Comparison of ENCODE assay signal across 9 cellular contexts in the genomic region with DNA sequence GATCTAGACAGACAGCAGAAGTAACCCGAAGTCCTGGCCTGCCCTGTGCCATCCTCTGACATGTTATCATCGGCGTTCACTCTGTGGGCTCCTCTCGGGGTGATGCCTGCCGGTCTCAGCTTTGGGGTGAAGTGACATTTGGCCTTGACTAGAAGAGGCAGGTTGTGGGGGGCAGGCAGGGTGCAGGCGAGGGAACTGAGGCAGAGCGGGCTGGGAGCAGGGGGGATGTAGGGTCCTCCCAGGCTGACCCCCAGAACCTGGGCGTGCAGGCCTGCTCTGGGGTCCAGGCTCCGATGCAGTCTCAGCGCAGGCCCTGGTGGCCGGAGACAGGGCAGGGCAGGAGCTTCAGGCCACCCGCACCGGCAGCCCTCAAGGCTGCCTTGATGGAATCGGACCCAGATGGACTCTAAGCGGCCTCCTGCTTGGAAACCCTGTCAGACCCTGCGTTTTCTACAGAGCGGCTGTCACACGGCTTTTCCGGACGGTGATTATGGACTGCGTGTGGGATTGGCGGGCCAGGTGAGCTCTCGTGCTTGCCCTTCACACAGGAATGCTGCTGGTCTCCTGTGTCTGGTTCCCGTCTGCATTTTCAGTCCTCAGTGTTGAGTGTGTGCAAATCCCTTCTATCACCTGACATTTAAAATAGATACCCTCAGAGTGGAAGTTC. TPM values are rescaled to one million over a fixed set of nuclear protein-coding genes. Genes with fewer than 3 reads are reported as not detected.
DNase-seq lines count a peak whose midpoint lies in the region; ATAC-seq, FAIRE-seq and TF ChIP-seq lines count a peak whose summit lies in the region.
"Had no signal": no experiment of that assay in that cellular context is flagged by ENCODE, and none has a peak within 500 bp of the region (broad histone marks: within the 10 kb centered on the region; RNA-seq: fewer than 3 reads in every experiment).

No MANE protein-coding gene starts in this region.

- CTCF ChIA-PET in A549 (lab: Yijun Ruan, JAX) = interaction anchor here (1.4 kb wide), 1 partner anchor 77 kb away, joined by 7 read pairs; no protein-coding TSS in a partner anchor

- H3K4me1 Mint-ChIP-seq in activated T-cell treated with anti-CD3 and anti-CD28 coated beads, Interleukin-2, amount 50 U/mL, for 72 hours (ENCODE audit: low read depth) = peaks cover 11% of the 10 kb centered on the region

- H3K79me2 ChIP-seq in osteoblast (ENCODE audit: insufficient read depth, low read length) (no peaks in the 10 kb centered on the region), Karpas-422 (ENCODE audit: low read length) (no peaks in the 10 kb centered on the region)

- H3K4me3 Mint-ChIP-seq in activated T-cell treated with anti-CD3 and anti-CD28 coated beads, Interleukin-2, amount 50 U/mL, for 72 hours = no peak overlapping the region

- peaks cover 20% of the 10 kb centered on the region for H3K27me3 Mint-ChIP-seq in activated T-cell treated with anti-CD3 and anti-CD28 coated beads, Interleukin-2, amount 50 U/mL, for 72 hours (ENCODE audit: low read depth)

- 93% methylated on average over 24 of the region's 24 CpGs for WGBS in A549 (ENCODE audit: missing lambda C conversion rate)

- peak overlapping the region; percentile 92 for H3K4me2 ChIP-seq in A549
- peak overlapping the region; percentile 88 for H3K4me2 ChIP-seq in osteoblast (ENCODE audit: insufficient read depth, low read length)
- no peak overlapping the region for H3K4me2 ChIP-seq in Karpas-422 (ENCODE audit: low read depth, low read length, poor library complexity, severe bottlenecking)

- DNase-seq in A549 (ENCODE audit: low read depth in 1 of 2, low spot score in 1 of 2) (no peak), SJSA1 (ENCODE audit: low read depth in 1 of 2, low spot score in 2 of 2) (no peak), fibroblast of villous mesenchyme (ENCODE audit: low read depth) (no peak), osteoblast (ENCODE audit: insufficient read length, low spot score, missing footprints) (peak; percentile 75), Karpas-422 (no peak), NCI-H2029 (lab: John Stamatoyannopoulos, UW) (no peak)
- no peak for DNase-seq in activated T-cell treated with anti-CD3 and anti-CD28 coated beads, Interleukin-2, amount 50 U/mL, for 72 hours
- DNase-seq: NCI-H1092 had no signal

- no peaks in the 10 kb centered on the region for H3K9me3 Mint-ChIP-seq in activated T-cell treated with anti-CD3 and anti-CD28 coated beads, Interleukin-2, amount 50 U/mL, for 72 hours

- H3K27ac ChIP-seq in A549 (peak overlapping the region; percentile 92 to 94), SJSA1 (no peak overlapping the region), osteoblast (ENCODE audit: low read depth, low read length) (peak overlapping the region; percentile 31), Karpas-422 (ENCODE audit: low read length) (no peak overlapping the region)

- no peak overlapping the region for H3K27ac Mint-ChIP-seq in activated T-cell treated with anti-CD3 and anti-CD28 coated beads, Interleukin-2, amount 50 U/mL, for 72 hours

- peak; percentile 7 to 8; a peak in 3 of 6 replicates for ATAC-seq in A549
- no peak for ATAC-seq in GM18517 (IDR thresholded peaks at IDR 0.05; ENCODE audit: unreplicated experiment)
- ATAC-seq in activated T-cell treated with anti-CD3 and anti-CD28 coated beads, Interleukin-2, amount 50 U/mL, for 72 hours (replicated peaks in 1 of 2) = no peak

- no peak for TF ChIP-seq EP300 in A549 (IDR thresholded peaks at IDR 0.05)

- no peak for FAIRE-seq in A549 (lab: Jason Lieb, UNC)

- H3K4me3 ChIP-seq in A549 (peak overlapping the region; percentile 51), SJSA1 (peak overlapping the region; percentile 35), fibroblast of villous mesenchyme (ENCODE audit: low read depth, low read length) (peak overlapping the region; percentile 61), osteoblast (ENCODE audit: insufficient read depth, low read length) (peak overlapping the region; percentile 73), Karpas-422 (ENCODE audit: low read length) (no peak overlapping the region)

- H2AFZ ChIP-seq in osteoblast (ENCODE audit: low read length) (peak overlapping the region; percentile 95), Karpas-422 (ENCODE audit: low read length) (no peak overlapping the region)

- H3K36me3 ChIP-seq in SJSA1 = no peaks in the 10 kb centered on the region
- no peaks in the 10 kb centered on the region for H3K36me3 ChIP-seq in osteoblast (ENCODE audit: insufficient read depth, low read length)
- H3K36me3 ChIP-seq in Karpas-422 (ENCODE audit: insufficient read depth, low read length) = no peaks in the 10 kb centered on the region

- H3K27me3 ChIP-seq in SJSA1 (replicated peaks) (no peaks in the 10 kb centered on the region), osteoblast (ENCODE audit: insufficient read depth, low read length) (no peaks in the 10 kb centered on the region), Karpas-422 (ENCODE audit: low read length) (no peaks in the 10 kb centered on the region)

- H3K36me3 Mint-ChIP-seq in activated T-cell treated with anti-CD3 and anti-CD28 coated beads, Interleukin-2, amount 50 U/mL, for 72 hours (ENCODE audit: insufficient read depth in 2 of 2) = no peaks in the 10 kb centered on the region

- H4K20me1 ChIP-seq in osteoblast (ENCODE audit: insufficient read depth, low read length) (no peaks in the 10 kb centered on the region), Karpas-422 (ENCODE audit: insufficient read depth, low read depth, low read length) (no peaks in the 10 kb centered on the region)

- TF ChIP-seq POLR2A in A549 (IDR thresholded peaks at IDR 0.05; ENCODE audit: low read length) = no peak

- H3K4me1 ChIP-seq in A549 (peaks cover 22% of the 10 kb centered on the region), SJSA1 (replicated peaks) (peaks cover 19% of the 10 kb centered on the region), osteoblast (ENCODE audit: insufficient read depth, low read length) (peaks cover 10% of the 10 kb centered on the region), Karpas-422 (ENCODE audit: low read length) (no peaks in the 10 kb centered on the region)

- TF ChIP-seq RAD21 in A549 (conservative IDR thresholded peaks at IDR 0.05 in 1 of 2, IDR thresholded peaks at IDR 0.05 in 1 of 2) = no peak

- TF ChIP-seq CTCF in A549 (IDR thresholded peaks at IDR 0.05) (no peak), fibroblast of villous mesenchyme (IDR thresholded peaks at IDR 0.05; ENCODE audit: insufficient read depth, low read depth, low read length) (no peak), osteoblast (IDR thresholded peaks at IDR 0.05; ENCODE audit: extremely low read depth, low read depth, low read length) (no peak)

- H3K9me3 ChIP-seq in A549 = no peaks in the 10 kb centered on the region
- H3K9me3 ChIP-seq in SJSA1 (replicated peaks) = no peaks in the 10 kb centered on the region
- H3K9me3 ChIP-seq in osteoblast (ENCODE audit: low read depth, low read length) = no peaks in the 10 kb centered on the region
- no peaks in the 10 kb centered on the region for H3K9me3 ChIP-seq in Karpas-422 (ENCODE audit: low read length)

- no peak overlapping the region for H3K9ac ChIP-seq in Karpas-422 (ENCODE audit: low read length)

- POLR2A ChIA-PET in A549 (lab: Yijun Ruan, JAX) = no interaction called here

- no peaks in the 10 kb centered on the region for H3K9me2 ChIP-seq in Karpas-422 (replicated peaks; ENCODE audit: insufficient read depth, low read length)

TF ChIP-seq in A549, 52 proteins besides CTCF, POLR2A, EP300 and RAD21:
- TF ChIP-seq, protein P1, sequence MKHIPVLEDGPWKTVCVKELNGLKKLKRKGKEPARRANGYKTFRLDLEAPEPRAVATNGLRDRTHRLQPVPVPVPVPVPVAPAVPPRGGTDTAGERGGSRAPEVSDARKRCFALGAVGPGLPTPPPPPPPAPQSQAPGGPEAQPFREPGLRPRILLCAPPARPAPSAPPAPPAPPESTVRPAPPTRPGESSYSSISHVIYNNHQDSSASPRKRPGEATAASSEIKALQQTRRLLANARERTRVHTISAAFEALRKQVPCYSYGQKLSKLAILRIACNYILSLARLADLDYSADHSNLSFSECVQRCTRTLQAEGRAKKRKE (CRISPR knock-in tag; IDR thresholded peaks at IDR 0.05; ENCODE audit: low read depth) = no peak
- no peak for TF ChIP-seq SREBF2 (IDR thresholded peaks at IDR 0.05)
- no peak for TF ChIP-seq EHMT2 (IDR thresholded peaks at IDR 0.05; ENCODE audit: low read depth)
- TF ChIP-seq ZC3H11A (IDR thresholded peaks at IDR 0.05) = no peak
- no peak for TF ChIP-seq CBX8 (IDR thresholded peaks at IDR 0.05)
- TF ChIP-seq NPAS2 (CRISPR knock-in tag; IDR thresholded peaks at IDR 0.05; ENCODE audit: borderline replicate concordance) = no peak
- no peak for TF ChIP-seq ZFP36 (IDR thresholded peaks at IDR 0.05; ENCODE audit: borderline replicate concordance, partially characterized antibody)
- no peak for TF ChIP-seq FOXS1 (CRISPR knock-in tag; IDR thresholded peaks at IDR 0.05)
- TF ChIP-seq RCOR1 (IDR thresholded peaks at IDR 0.05; ENCODE audit: low read depth, low read length) = no peak
- no peak for TF ChIP-seq NFE2L2 (conservative IDR thresholded peaks at IDR 0.05; ENCODE audit: low read length)
- no peak for TF ChIP-seq RARB (CRISPR knock-in tag; IDR thresholded peaks at IDR 0.05)
- no peak for TF ChIP-seq ZSCAN20 (CRISPR knock-in tag; IDR thresholded peaks at IDR 0.05)
- TF ChIP-seq ZNF302 (CRISPR knock-in tag; IDR thresholded peaks at IDR 0.05) = no peak
- TF ChIP-seq KDM5A (IDR thresholded peaks at IDR 0.05) = no peak
- TF ChIP-seq ESRRA (IDR thresholded peaks at IDR 0.05; ENCODE audit: borderline replicate concordance, low read length) = no peak
- TF ChIP-seq, protein P2, sequence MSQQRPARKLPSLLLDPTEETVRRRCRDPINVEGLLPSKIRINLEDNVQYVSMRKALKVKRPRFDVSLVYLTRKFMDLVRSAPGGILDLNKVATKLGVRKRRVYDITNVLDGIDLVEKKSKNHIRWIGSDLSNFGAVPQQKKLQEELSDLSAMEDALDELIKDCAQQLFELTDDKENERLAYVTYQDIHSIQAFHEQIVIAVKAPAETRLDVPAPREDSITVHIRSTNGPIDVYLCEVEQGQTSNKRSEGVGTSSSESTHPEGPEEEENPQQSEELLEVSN (IDR thresholded peaks at IDR 0.05; ENCODE audit: borderline replicate concordance, low read depth) = no peak
- no peak for TF ChIP-seq TP53 (CRISPR knock-in tag; IDR thresholded peaks at IDR 0.05)

RNA-seq across cellular contexts. Expression of a gene that starts 0.8 kb away (rescaled TPM):
- polyA plus RNA-seq in A549 (2011; rRNA removed) = 3.1 and 4.1 TPM in 2 replicates
- 2.6 and 2.9 TPM in 2 replicates for polyA plus RNA-seq in A549 (2012; cell fraction: cytosol; rRNA removed)
- 9.5 and 11.1 TPM in 2 replicates for polyA plus RNA-seq in A549 (2012; cell fraction: nucleus; rRNA removed)
- 3.1 to 4.1 TPM (median 3.8 TPM) in 3 replicates for polyA plus RNA-seq in A549 (2017; fragmentation: RNase III; extraction: RNeasy Plus Mini Kit Qiagen cat#74134 plus additional on column Dnase treatment)
- 1.2 and 1.7 TPM in 2 replicates for polyA minus RNA-seq in A549 (2011; rRNA and poly(A)+ RNA removed)
- 0.16 and 0.75 TPM in 2 replicates for total RNA-seq in SJSA1 (2014; rRNA removed; shearing (Covaris generic))
- total RNA-seq in fibroblast of villous mesenchyme = under 0.01 and 0.43 TPM in 2 replicates
- 0.29 and 0.36 TPM in 2 replicates for total RNA-seq in osteoblast
- 0.07 TPM in 1 of 2 replicates, not detected in the other for total RNA-seq in Karpas-422 (2014; rRNA removed; shearing (Covaris generic); ENCODE audit: low replicate concordance)
- total RNA-seq in activated T-cell treated with anti-CD3 and anti-CD28 coated beads, Interleukin-2, amount 50 U/mL, for 72 hours = 1 to 10 TPM; 2.7 to 6.6 TPM

Comparison
In these comparisons a context has a peak if more than half of its experiments do, and no peak if none do; other contexts are left out.
1. ATAC-seq: peak in A549 (2 of 2); none in GM18517 (single experiment) and activated T-cell treated with anti-CD3 and anti-CD28 coated beads, Interleukin-2, amount 50 U/mL, for 72 hours (0 of 2).
2. H3K27ac ChIP-seq: peak in A549 (2 of 2) and osteoblast (single experiment); none in SJSA1 (single experiment) and Karpas-422 (single experiment).